12 cellular contexts compared by ENCODE assay signal in genomic region chr20:5592823-5593761, GRCh38. TPM values are rescaled to one million over a fixed set of nuclear protein-coding genes. Genes with fewer than 3 reads are reported as not detected.
A peak's percentile ranks its signal among the peaks of the same experiment; 100 is the strongest.
DNase-seq lines count a peak whose midpoint lies in the region; ATAC-seq and TF ChIP-seq lines count a peak whose summit lies in the region.
"Had no signal": no experiment of that assay in that cellular context is flagged by ENCODE, and none has a peak within 500 bp of the region (broad histone marks: within the 10 kb centered on the region; RNA-seq: fewer than 3 reads in every experiment).

No MANE protein-coding gene starts in this region.

- H3K4me1 Mint-ChIP-seq in T-helper 2 cell treated with Interferon-gamma antibody and Interleukin-4, amounts not matched to agents 5 μg/mL and 100 μg/mL, for 36 hours (ENCODE audit: low read depth), result peaks cover 60% of the 10 kb centered on the region
- peaks cover 37 to 53% of the 10 kb centered on the region in 2 donors for H3K4me1 Mint-ChIP-seq in natural killer cell

- H3K27ac Mint-ChIP-seq in T-helper 2 cell treated with Interferon-gamma antibody and Interleukin-4, amounts not matched to agents 5 μg/mL and 100 μg/mL, for 36 hours, result peak overlapping the region; percentile 91
- peak overlapping the region; percentile 84 to 85 for H3K27ac Mint-ChIP-seq in activated naive CD4-positive, alpha-beta T cell treated with anti-CD3 and anti-CD28 coated beads, Interleukin-2, amount 50 U/mL, for 72 hours
- peak overlapping the region; percentile 91 to 95 for H3K27ac Mint-ChIP-seq in natural killer cell

- no peak for TF ChIP-seq CTCF in natural killer cell (IDR thresholded peaks at IDR 0.05)

- no peaks in the 10 kb centered on the region for H3K4me1 ChIP-seq in right cardiac atrium (ENCODE audit: control insufficient read depth, insufficient read depth, low read length)
- H3K4me1 ChIP-seq: tibial artery had no signal

- ATAC-seq in HG03097 (IDR thresholded peaks at IDR 0.05; ENCODE audit: low FRiP score, unreplicated experiment) (peak; percentile 14), natural killer cell (peak; percentile 48 to 56 (median 54)), HG02981 (IDR thresholded peaks at IDR 0.05; ENCODE audit: unreplicated experiment) (no peak), right cardiac atrium (no peak)
- ATAC-seq in activated naive CD4-positive, alpha-beta T cell treated with anti-CD3 and anti-CD28 coated beads, Interleukin-2, amount 50 U/mL, for 72 hours, result peak; percentile 17 to 37

- no peaks in the 10 kb centered on the region for H3K9me3 Mint-ChIP-seq in T-helper 2 cell treated with Interferon-gamma antibody and Interleukin-4, amounts not matched to agents 5 μg/mL and 100 μg/mL, for 36 hours
- no peaks in the 10 kb centered on the region for H3K9me3 Mint-ChIP-seq in activated naive CD4-positive, alpha-beta T cell treated with anti-CD3 and anti-CD28 coated beads, Interleukin-2, amount 50 U/mL, for 72 hours
- H3K9me3 Mint-ChIP-seq in natural killer cell, result no peaks in the 10 kb centered on the region

- H3K27me3 Mint-ChIP-seq in T-helper 2 cell treated with Interferon-gamma antibody and Interleukin-4, amounts not matched to agents 5 μg/mL and 100 μg/mL, for 36 hours (ENCODE audit: low read depth), result no peaks in the 10 kb centered on the region
- no peaks in the 10 kb centered on the region for H3K27me3 Mint-ChIP-seq in natural killer cell (ENCODE audit: low read depth in 2 of 2)

- 57% methylated on average over 6 of the region's 6 CpGs for WGBS in right cardiac atrium

- no peaks in the 10 kb centered on the region for H3K27me3 ChIP-seq in right cardiac atrium (ENCODE audit: control insufficient read depth, insufficient read depth)
- H3K27me3 ChIP-seq: tibial artery had no signal

- DNase-seq in T-helper 2 cell treated with Interferon-gamma antibody and Interleukin-4, amounts not matched to agents 5 μg/mL and 100 μg/mL, for 36 hours (ENCODE audit: low spot score), result no peak
- DNase-seq in T-helper 2 cell (no peak), natural killer cell (no peak), NCI-H69 (lab: John Stamatoyannopoulos, UW) (no peak), right cardiac atrium (no peak)
- DNase-seq in activated naive CD4-positive, alpha-beta T cell treated with anti-CD3 and anti-CD28 coated beads, Interleukin-2, amount 50 U/mL, for 72 hours (ENCODE audit: low spot score in 2 of 2), result no peak
- DNase-seq: left ventricle myocardium inferior, NCI-H1930, tibial artery had no signal

- no peak overlapping the region for H3K27ac ChIP-seq in right cardiac atrium (ENCODE audit: low read length)
- H3K27ac ChIP-seq: 22Rv1, left ventricle myocardium inferior, tibial artery had no signal

- intact Hi-C loops in natural killer cell (cut with micrococcal nuclease), result no loop called here
- intact Hi-C loops in right cardiac atrium (cut with DNase I), result no loop called here

- peaks cover 55% of the 10 kb centered on the region for H3K36me3 Mint-ChIP-seq in T-helper 2 cell treated with Interferon-gamma antibody and Interleukin-4, amounts not matched to agents 5 μg/mL and 100 μg/mL, for 36 hours (ENCODE audit: low read depth)
- peaks cover 6 to 40% of the 10 kb centered on the region in 2 donors for H3K36me3 Mint-ChIP-seq in activated naive CD4-positive, alpha-beta T cell treated with anti-CD3 and anti-CD28 coated beads, Interleukin-2, amount 50 U/mL, for 72 hours
- peaks cover 13% of the 10 kb centered on the region for H3K36me3 Mint-ChIP-seq in natural killer cell

- H3K4me3 ChIP-seq in right cardiac atrium (ENCODE audit: low read length), result no peak overlapping the region
- H3K4me3 ChIP-seq: left ventricle myocardium inferior, tibial artery had no signal

- no peaks in the 10 kb centered on the region for H3K9me3 ChIP-seq in right cardiac atrium (ENCODE audit: control insufficient read depth, low read length)
- H3K9me3 ChIP-seq: left ventricle myocardium inferior, tibial artery had no signal

- H3K4me3 Mint-ChIP-seq in T-helper 2 cell treated with Interferon-gamma antibody and Interleukin-4, amounts not matched to agents 5 μg/mL and 100 μg/mL, for 36 hours, result peak overlapping the region; percentile 60
- H3K4me3 Mint-ChIP-seq in natural killer cell, result peak overlapping the region; percentile 75

RNA-seq across cellular contexts. Expression of gene GPCPD1, which starts 17.7 kb away (rescaled TPM):
- 10 to 100 TPM; 27.1 to 64.9 TPM for total RNA-seq in activated naive CD4-positive, alpha-beta T cell treated with anti-CD3 and anti-CD28 coated beads, Interleukin-2, amount 50 U/mL, for 72 hours
- total RNA-seq in natural killer cell (100 to 1,000 TPM; 121 to 134 (median 124) TPM), right cardiac atrium (10 to 100 TPM; 26.7 to 31.2 (median 28.7) TPM)
- polyA plus RNA-seq in right cardiac atrium, result 8.9 TPM

Comparison
In these comparisons a context has a peak if more than half of its experiments do, and no peak if none do; other contexts are left out.
1. ATAC-seq: peak in HG03097 (single experiment), activated naive CD4-positive, alpha-beta T cell treated with anti-CD3 and anti-CD28 coated beads, Interleukin-2, amount 50 U/mL, for 72 hours (2 of 2) and natural killer cell (3 of 3); none in HG02981 (single experiment) and right cardiac atrium (0 of 2).
2. Peak in every context shown above with its lines, with median percentiles within 50 percentile points of each other: H3K27ac Mint-ChIP-seq.